Comparison of ENCODE assay signal across 8 cellular contexts in the genomic region with DNA sequence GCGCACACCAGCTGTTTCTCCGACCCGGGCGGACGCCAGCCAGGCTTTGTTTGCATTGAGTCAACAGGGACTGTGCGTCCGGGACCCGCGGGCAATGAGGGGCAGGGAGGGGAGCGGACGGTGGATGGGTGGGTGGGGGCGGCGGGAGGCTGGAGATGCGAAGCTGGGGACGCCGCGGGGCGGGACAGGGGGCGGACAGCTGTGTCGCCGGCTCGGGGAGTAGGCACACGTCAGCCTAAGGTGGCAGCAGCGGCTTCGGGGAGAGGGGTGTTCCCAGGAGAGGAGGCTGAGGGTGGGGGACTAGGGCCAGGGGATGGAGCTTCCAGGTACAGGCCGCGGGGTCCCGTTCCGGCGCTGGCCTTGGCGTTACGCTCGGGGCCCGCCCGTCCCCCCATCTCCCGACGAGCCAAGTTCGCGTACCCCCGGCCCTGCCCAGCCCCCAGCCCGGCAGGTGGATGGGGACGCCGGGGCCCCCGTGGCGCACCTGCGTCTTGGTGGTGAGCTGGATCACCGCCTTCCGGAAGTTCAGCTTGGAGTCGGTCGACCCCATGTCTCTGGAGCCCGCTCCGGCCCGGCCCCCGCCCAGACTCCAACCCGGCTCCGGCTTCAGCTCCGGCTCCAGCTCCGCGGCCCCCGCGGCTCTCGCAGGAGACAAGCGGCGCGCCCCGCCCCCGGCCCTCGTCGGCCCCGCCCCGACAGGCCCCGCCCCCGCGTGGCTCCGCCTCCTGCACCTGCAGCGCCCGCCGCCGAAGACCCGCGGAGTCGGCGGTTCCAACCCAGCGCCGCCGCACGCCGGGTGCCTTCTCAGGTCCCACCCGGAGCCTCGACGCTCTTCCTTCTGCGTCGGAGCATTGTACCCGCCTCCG. TPM values are rescaled to one million over a fixed set of nuclear protein-coding genes. Genes with fewer than 3 reads are reported as not detected.
A peak's percentile ranks its signal among the peaks of the same experiment; 100 is the strongest.
DNase-seq lines count a peak whose midpoint lies in the region; ATAC-seq and TF ChIP-seq lines count a peak whose summit lies in the region.

A gene with protein sequence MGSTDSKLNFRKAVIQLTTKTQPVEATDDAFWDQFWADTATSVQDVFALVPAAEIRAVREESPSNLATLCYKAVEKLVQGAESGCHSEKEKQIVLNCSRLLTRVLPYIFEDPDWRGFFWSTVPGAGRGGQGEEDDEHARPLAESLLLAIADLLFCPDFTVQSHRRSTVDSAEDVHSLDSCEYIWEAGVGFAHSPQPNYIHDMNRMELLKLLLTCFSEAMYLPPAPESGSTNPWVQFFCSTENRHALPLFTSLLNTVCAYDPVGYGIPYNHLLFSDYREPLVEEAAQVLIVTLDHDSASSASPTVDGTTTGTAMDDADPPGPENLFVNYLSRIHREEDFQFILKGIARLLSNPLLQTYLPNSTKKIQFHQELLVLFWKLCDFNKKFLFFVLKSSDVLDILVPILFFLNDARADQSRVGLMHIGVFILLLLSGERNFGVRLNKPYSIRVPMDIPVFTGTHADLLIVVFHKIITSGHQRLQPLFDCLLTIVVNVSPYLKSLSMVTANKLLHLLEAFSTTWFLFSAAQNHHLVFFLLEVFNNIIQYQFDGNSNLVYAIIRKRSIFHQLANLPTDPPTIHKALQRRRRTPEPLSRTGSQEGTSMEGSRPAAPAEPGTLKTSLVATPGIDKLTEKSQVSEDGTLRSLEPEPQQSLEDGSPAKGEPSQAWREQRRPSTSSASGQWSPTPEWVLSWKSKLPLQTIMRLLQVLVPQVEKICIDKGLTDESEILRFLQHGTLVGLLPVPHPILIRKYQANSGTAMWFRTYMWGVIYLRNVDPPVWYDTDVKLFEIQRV (minus strand): TSS at position 653 of the 866 bp plus-strand sequence. CDS start 103 bp downstream, at position 550.

- H3K4me3 Mint-ChIP-seq in type B pancreatic cell, result peak within 1 kb of the TSS; percentile 83

- H3K36me3 Mint-ChIP-seq in type B pancreatic cell, result no peaks in the 10 kb centered on the region

- TF ChIP-seq POLR2A in prostate gland (IDR thresholded peaks at IDR 0.05), result peak; percentile 57

- no peaks in the 10 kb centered on the region for H3K9me3 Mint-ChIP-seq in type B pancreatic cell

- peaks cover 36% of the 10 kb centered on the region for H3K27me3 ChIP-seq in adipocyte (replicated peaks; ENCODE audit: control insufficient read depth, insufficient read depth, low read length)
- no peaks in the 10 kb centered on the region for H3K27me3 ChIP-seq in right atrium auricular region
- no peaks in the 10 kb centered on the region for H3K27me3 ChIP-seq in prostate gland (replicated peaks; ENCODE audit: insufficient read depth)

- peaks cover 49% of the 10 kb centered on the region for H3K27me3 Mint-ChIP-seq in type B pancreatic cell

- WGBS in prostate gland, result 2% methylated on average over 70 of the region's 95 CpGs

- TF ChIP-seq CTCF in AG09309 (IDR thresholded peaks at IDR 0.05; ENCODE audit: control insufficient read depth, insufficient read depth, low read depth, low read length, missing control alignments) (no peak), right atrium auricular region (IDR thresholded peaks at IDR 0.05) (no peak), prostate gland (IDR thresholded peaks at IDR 0.05) (peak in 1 of 4 experiments; percentile 3), type B pancreatic cell (conservative IDR thresholded peaks at IDR 0.05) (no peak)

- H3K4me1 ChIP-seq in adipocyte (ENCODE audit: control insufficient read depth, insufficient read depth, low read length) (no peaks in the 10 kb centered on the region), right atrium auricular region (peaks cover 0 to 18% of the 10 kb centered on the region in 2 donors), prostate gland (replicated peaks) (peaks cover 6% of the 10 kb centered on the region)

- H3K36me3 ChIP-seq in adipocyte (ENCODE audit: control insufficient read depth, insufficient read depth, low read length, severe bottlenecking), result no peaks in the 10 kb centered on the region
- no peaks in the 10 kb centered on the region for H3K36me3 ChIP-seq in right atrium auricular region
- H3K36me3 ChIP-seq in prostate gland, result no peaks in the 10 kb centered on the region

- ATAC-seq in HG03045 (IDR thresholded peaks at IDR 0.05; ENCODE audit: unreplicated experiment) (peak; percentile 52), SK-N-SH treated with all-trans-retinoic acid at 6 μM for 48 hours (peak; percentile 70), GM21447 (IDR thresholded peaks at IDR 0.05; ENCODE audit: unreplicated experiment) (no peak)

- H3K4me1 Mint-ChIP-seq in type B pancreatic cell (ENCODE audit: unreplicated experiment), result peaks cover 9% of the 10 kb centered on the region

- H3K27ac Mint-ChIP-seq in type B pancreatic cell, result peak within 1 kb of the TSS; percentile 50

- H3K9me3 ChIP-seq in adipocyte (ENCODE audit: control insufficient read depth, low read length) (no peaks in the 10 kb centered on the region), right atrium auricular region (no peaks in the 10 kb centered on the region), prostate gland (no peaks in the 10 kb centered on the region)

- intact Hi-C loops in prostate gland (cut with DNase I), result no loop called here

- peak within 1 kb of the TSS; percentile 40 to 53 for H3K27ac ChIP-seq in right atrium auricular region
- peak within 1 kb of the TSS; percentile 74 to 78 for H3K27ac ChIP-seq in prostate gland

- peak within 1 kb of the TSS; percentile 25 for H3K4me3 ChIP-seq in AG09309 (ENCODE audit: control insufficient read depth, low read depth, low read length)
- H3K4me3 ChIP-seq in adipocyte (ENCODE audit: low read length), result no peak within 1 kb of the TSS
- peak within 1 kb of the TSS; percentile 61 to 66 for H3K4me3 ChIP-seq in right atrium auricular region
- H3K4me3 ChIP-seq in prostate gland, result peak within 1 kb of the TSS; percentile 60 to 65

- no peak for DNase-seq in AG09309 (ENCODE audit: low read depth)
- peak; percentile 69 for DNase-seq in adipocyte (ENCODE audit: low read depth)
- no peak for DNase-seq in right atrium auricular region (ENCODE audit: low spot score)
- peak; percentile 70 for DNase-seq in prostate gland (ENCODE audit: low spot score)
- DNase-seq in type B pancreatic cell (ENCODE audit: extremely low spot score, unreplicated experiment), result peak; percentile 70

- no peak within 1 kb of the TSS for H3K9ac ChIP-seq in adipocyte (ENCODE audit: low read length)

TF ChIP-seq in SK-N-SH treated with all-trans-retinoic acid at 6 μM for 48 hours, 23 proteins besides CTCF, POLR2A, EP300 and RAD21:
- TF ChIP-seq SNAI2 (CRISPR knock-in tag; IDR thresholded peaks at IDR 0.05), result no peak
- TF ChIP-seq ISL1 (CRISPR knock-in tag; IDR thresholded peaks at IDR 0.05), result no peak
- no peak for TF ChIP-seq PATZ1 (CRISPR knock-in tag; IDR thresholded peaks at IDR 0.05; ENCODE audit: borderline replicate concordance)
- TF ChIP-seq BACH2 (CRISPR knock-in tag; IDR thresholded peaks at IDR 0.05; ENCODE audit: borderline replicate concordance), result no peak
- TF ChIP-seq ARNTL (CRISPR knock-in tag; IDR thresholded peaks at IDR 0.05; ENCODE audit: borderline replicate concordance, low read depth), result no peak
- no peak for TF ChIP-seq GLIS3 (CRISPR knock-in tag; IDR thresholded peaks at IDR 0.05)
- no peak for TF ChIP-seq ESRRG (CRISPR knock-in tag; IDR thresholded peaks at IDR 0.05)
- no peak for TF ChIP-seq ZFP30 (CRISPR knock-in tag; IDR thresholded peaks at IDR 0.05)

RNA-seq across cellular contexts. Expression of the gene that starts here (rescaled TPM):
- total RNA-seq in right atrium auricular region (10 to 100 TPM; 10.6 to 11.7 TPM), prostate gland (100 to 1,000 TPM in 1 of 2 donors, 10 to 100 TPM in 1; 87.1 to 101 TPM), type B pancreatic cell (ENCODE audit: low replicate concordance) (36.6 and 106 TPM in 2 replicates)

Comparison
In these comparisons a context has a peak if more than half of its experiments do, and no peak if none do; other contexts are left out.
1. DNase-seq: peak in adipocyte (single experiment), prostate gland (single experiment) and type B pancreatic cell (single experiment); none in AG09309 (single experiment) and right atrium auricular region (single experiment).